In genomic region chr1:36157973-36158826, GRCh38 we compare ENCODE assay signal across 8 cellular contexts. TPM values are rescaled to one million over a fixed set of nuclear protein-coding genes. Genes with fewer than 3 reads are reported as not detected.
DNase-seq lines count a peak whose midpoint lies in the region; ATAC-seq, FAIRE-seq and TF ChIP-seq lines count a peak whose summit lies in the region.

No MANE protein-coding gene starts in this region.

- H3K36me3 ChIP-seq in skeletal muscle satellite cell (ENCODE audit: insufficient read depth, low read length), result peaks cover 32% of the 10 kb centered on the region

- FAIRE-seq in GM19239 (lab: Jason Lieb, UNC), result peak; percentile 28

- no peak for TF ChIP-seq CTCF in WI38 (IDR thresholded peaks at IDR 0.05; ENCODE audit: low read depth, low read length)
- TF ChIP-seq CTCF in foreskin fibroblast (IDR thresholded peaks at IDR 0.05; ENCODE audit: low read depth, low read length), result no peak

- peaks cover 62% of the 10 kb centered on the region for H3K4me1 ChIP-seq in skeletal muscle satellite cell (ENCODE audit: control insufficient read depth, insufficient read depth, low read length)

- H3K4me3 ChIP-seq in WI38 (ENCODE audit: low read depth, low read length) (peak overlapping the region; percentile 94), foreskin fibroblast (ENCODE audit: low read depth in 1 of 2, low read length in 2 of 2) (peak overlapping the region; percentile 88 to 94), skeletal muscle satellite cell (ENCODE audit: low read length) (peak overlapping the region; percentile 96)

- DNase-seq in GM19239 (ENCODE audit: insufficient read length, low spot score) (no peak), foreskin fibroblast (no peak), ecto neural progenitor cell (ENCODE audit: low spot score) (no peak), NCI-H526 (lab: John Stamatoyannopoulos, UW) (no peak), AG08395 (ENCODE audit: low spot score) (no peak)

- H3K27me3 ChIP-seq in skeletal muscle satellite cell (ENCODE audit: control insufficient read depth, insufficient read depth, low read length), result no peaks in the 10 kb centered on the region

- peak overlapping the region; percentile 97 for H3K9ac ChIP-seq in skeletal muscle satellite cell (ENCODE audit: low read depth, low read length)

- no peaks in the 10 kb centered on the region for H3K9me3 ChIP-seq in skeletal muscle satellite cell (replicated peaks; ENCODE audit: low read length)

- no peak for ATAC-seq in HG02973 (IDR thresholded peaks at IDR 0.05; ENCODE audit: unreplicated experiment)

- H3K4me2 ChIP-seq in skeletal muscle satellite cell (ENCODE audit: low read length), result peak overlapping the region; percentile 99

RNA-seq across cellular contexts. Expression of gene MAP7D1, which starts 2.2 kb away (rescaled TPM):
- 94.8 and 187 TPM in 2 replicates for total RNA-seq in skeletal muscle satellite cell (2012; rRNA removed)

RNA-seq across cellular contexts. Expression of gene TRAPPC3, which starts 8.9 kb away (rescaled TPM):
- 78.2 and 95.8 TPM in 2 replicates for total RNA-seq in skeletal muscle satellite cell (2012; rRNA removed)

RNA-seq across cellular contexts. Expression of gene COL8A2, which starts 33.2 kb away (rescaled TPM):
- 1.0 and 1.3 TPM in 2 replicates for total RNA-seq in skeletal muscle satellite cell (2012; rRNA removed)
